Comparison of ENCODE assay signal across 1 cellular context in the genomic region with DNA sequence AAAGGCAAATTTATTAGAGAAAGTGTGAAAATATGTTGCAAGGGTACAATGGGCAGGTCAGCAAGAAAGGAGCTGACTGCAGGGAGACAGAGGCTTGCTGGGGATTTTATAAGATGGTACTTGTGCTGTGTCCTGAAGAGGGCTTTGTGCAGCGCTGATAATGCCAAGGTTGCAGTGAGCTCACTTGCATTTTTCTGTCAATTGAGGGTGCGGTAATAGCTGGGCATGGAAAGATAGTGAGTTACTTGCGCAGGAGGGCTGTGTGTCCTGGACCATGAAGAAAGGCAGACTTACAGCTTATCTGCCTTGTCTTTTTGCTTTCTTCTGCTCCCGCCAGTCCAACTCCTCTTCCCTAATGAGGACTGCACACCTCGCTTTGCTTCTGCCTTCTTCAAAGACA.
TF ChIP-seq lines count a peak whose summit lies in the region.

No MANE protein-coding gene starts in this region.

TF ChIP-seq in K562, 482 proteins besides CTCF, POLR2A, EP300 and RAD21 (continued from another document):
- TF ChIP-seq MLLT1 (IDR thresholded peaks at IDR 0.05) (peak in 1 of 2 experiments; percentile 49; a peak in 1 of 4 replicates), RCOR1 (IDR thresholded peaks at IDR 0.05; ENCODE audit: borderline replicate concordance in 1 of 2, low read depth in 2 of 2, low read length in 2 of 2) (0 out of 4 replicates have a peak, but pooled peaks of 1 of the 2 experiments have one; percentile 53), IRF2 (CRISPR knock-in tag; IDR thresholded peaks at IDR 0.05) (no peak), MYNN (IDR thresholded peaks at IDR 0.05) (peak; percentile 54; the same call in 1 of the 2 replicates), MYNN (CRISPR knock-in tag; IDR thresholded peaks at IDR 0.05) (no peak), NRF1 (conservative IDR thresholded peaks at IDR 0.05 in 1 of 2, IDR thresholded peaks at IDR 0.05 in 1 of 2) (peak; percentile 83 to 86), TRIM24 (IDR thresholded peaks at IDR 0.05) (peak; percentile 78 to 83), SOX6 (IDR thresholded peaks at IDR 0.05) (peak; percentile 78), HDAC2 (IDR thresholded peaks at IDR 0.05) (peak; percentile 44; the same call in 1 of the 2 replicates), MTA1 (IDR thresholded peaks at IDR 0.05; ENCODE audit: borderline replicate concordance) (no peak), SMAD4 (CRISPR knock-in tag; conservative IDR thresholded peaks at IDR 0.05) (0 out of 2 replicates have a peak, but pooled peaks have one; percentile 37)
TF ChIP-seq in K562: peak in this region for 51.
